8 cellular contexts compared by ENCODE assay signal in genomic region chr3:169771651-169772529, GRCh38. TPM values are rescaled to one million over a fixed set of nuclear protein-coding genes. Genes with fewer than 3 reads are reported as not detected.
DNase-seq lines count a peak whose midpoint lies in the region; ATAC-seq and FAIRE-seq lines count a peak whose summit lies in the region.

No MANE protein-coding gene starts in this region.

- peaks cover 13% of the 10 kb centered on the region for H3K79me2 ChIP-seq in mesendoderm (ENCODE audit: control insufficient read depth, insufficient read depth, low read length)

- H2BK120ac ChIP-seq in mesendoderm (ENCODE audit: low read depth, low read length), result no peak overlapping the region

- H3K27me3 ChIP-seq in HUES6 (ENCODE audit: control insufficient read depth, insufficient read depth, low read length) (no peaks in the 10 kb centered on the region), mesendoderm (ENCODE audit: insufficient read depth, low read length, poor library complexity) (no peaks in the 10 kb centered on the region)

- H4K5ac ChIP-seq in mesendoderm (ENCODE audit: low read length), result no peak overlapping the region

- H3K79me1 ChIP-seq in mesendoderm (ENCODE audit: low read length), result peaks cover 4% of the 10 kb centered on the region

- ATAC-seq in activated CD8-positive, alpha-beta memory T cell treated with anti-CD3 and anti-CD28 coated beads, Interleukin-2, amount 10 ng/mL, durations not matched to agents 7 days and 5 days, result peak; percentile 10
- ATAC-seq in GM19035 (IDR thresholded peaks at IDR 0.05; ENCODE audit: unreplicated experiment), result no peak

- CTCF ChIA-PET in activated CD8-positive, alpha-beta memory T cell treated with anti-CD3 and anti-CD28 coated beads, Interleukin-2, amount 10 ng/mL, durations not matched to agents 7 days and 5 days (lab: Charles Lee), result interaction anchor here (0.7 to 2.0 kb wide), 6 partner anchors 9 to 407 kb away, joined by 3 to 12 read pairs (median 4); no protein-coding TSS in a partner anchor

- H3K27ac ChIP-seq in HUES6 (ENCODE audit: low read depth, low read length) (peak overlapping the region; percentile 86), mesendoderm (ENCODE audit: low read depth, low read length) (peak overlapping the region; percentile 33)

- peaks cover 18% of the 10 kb centered on the region for H3K4me1 ChIP-seq in HUES6 (ENCODE audit: control insufficient read depth, insufficient read depth, low read length)
- H3K4me1 ChIP-seq in mesendoderm (ENCODE audit: control insufficient read depth, low read depth, low read length), result peaks cover 1% of the 10 kb centered on the region

- no peak overlapping the region for H4K8ac ChIP-seq in mesendoderm (ENCODE audit: low read depth, low read length)

- no peak overlapping the region for H2BK15ac ChIP-seq in mesendoderm (replicated peaks; ENCODE audit: low read depth)

- H3K9ac ChIP-seq in HUES6 (ENCODE audit: low read length), result peak overlapping the region; percentile 93
- peak overlapping the region; percentile 85 for H3K9ac ChIP-seq in mesendoderm (ENCODE audit: low read length)

- no peaks in the 10 kb centered on the region for H3K27me3 Mint-ChIP-seq in activated CD8-positive, alpha-beta memory T cell treated with anti-CD3 and anti-CD28 coated beads, Interleukin-2, amount 10 ng/mL, durations not matched to agents 7 days and 5 days

- no CpG with 5 or more reads among the region's 30 CpGs for WGBS in mesendoderm (ENCODE audit: extremely low coverage, insufficient coverage, low lambda C conversion rate)

- no peak overlapping the region for H3K4ac ChIP-seq in mesendoderm (ENCODE audit: low read depth, low read length)

- peaks cover 15% of the 10 kb centered on the region for H3K36me3 Mint-ChIP-seq in activated CD8-positive, alpha-beta memory T cell treated with anti-CD3 and anti-CD28 coated beads, Interleukin-2, amount 10 ng/mL, durations not matched to agents 7 days and 5 days

- H3K18ac ChIP-seq in mesendoderm (ENCODE audit: low read length), result peak overlapping the region; percentile 60

- no peak overlapping the region for H3K23ac ChIP-seq in mesendoderm (ENCODE audit: low read length)

- no peak overlapping the region for H2AK5ac ChIP-seq in mesendoderm (ENCODE audit: low read length)

- H3K36me3 ChIP-seq in HUES6 (ENCODE audit: control insufficient read depth, insufficient read depth, low read length) (peaks cover 22% of the 10 kb centered on the region), mesendoderm (ENCODE audit: control insufficient read depth, insufficient read depth, low read length) (no peaks in the 10 kb centered on the region)

- peak; percentile 74 for DNase-seq in NOMO-1 treated with dmso at 0.1 percent for 144 hours (lab: John Stamatoyannopoulos, UW; ENCODE audit: unreplicated experiment)
- peak; percentile 68 for DNase-seq in activated CD8-positive, alpha-beta memory T cell treated with anti-CD3 and anti-CD28 coated beads, Interleukin-2, amount 10 ng/mL, durations not matched to agents 7 days and 5 days
- DNase-seq in mesendoderm, result peak; percentile 90
- peak; percentile 31 for DNase-seq in stimulated activated CD8-positive, alpha-beta memory T cell treated with anti-CD3 and anti-CD28 coated beads, Interleukin-4, amount 100 ng/mL, for 24 hours (ENCODE audit: low read depth)

- H2BK5ac ChIP-seq in mesendoderm (ENCODE audit: low read length), result no peak overlapping the region

- no peaks in the 10 kb centered on the region for H3K9me3 ChIP-seq in HUES6 (ENCODE audit: control insufficient read depth, insufficient read depth, low read depth, low read length)

- peak; percentile 11 for FAIRE-seq in G401.6 (lab: Jason Lieb, UNC)
- FAIRE-seq in endometrium (lab: Jason Lieb, UNC), result peak; percentile 70

- peak overlapping the region; percentile 61 for H3K4me2 ChIP-seq in mesendoderm (ENCODE audit: low read length)

- peak overlapping the region; percentile 91 for H3K4me3 ChIP-seq in HUES6 (ENCODE audit: low read depth, low read length)
- peak overlapping the region; percentile 34 for H3K4me3 ChIP-seq in mesendoderm (ENCODE audit: low read length)

- H3K56ac ChIP-seq in mesendoderm (ENCODE audit: low read length), result peak overlapping the region; percentile 94

- peak overlapping the region; percentile 99 for H3K27ac Mint-ChIP-seq in activated CD8-positive, alpha-beta memory T cell treated with anti-CD3 and anti-CD28 coated beads, Interleukin-2, amount 10 ng/mL, durations not matched to agents 7 days and 5 days

- peak overlapping the region; percentile 96 for H3K4me3 Mint-ChIP-seq in activated CD8-positive, alpha-beta memory T cell treated with anti-CD3 and anti-CD28 coated beads, Interleukin-2, amount 10 ng/mL, durations not matched to agents 7 days and 5 days

- no peaks in the 10 kb centered on the region for H3K9me3 Mint-ChIP-seq in activated CD8-positive, alpha-beta memory T cell treated with anti-CD3 and anti-CD28 coated beads, Interleukin-2, amount 10 ng/mL, durations not matched to agents 7 days and 5 days (ENCODE audit: low read depth)

- peaks cover 30% of the 10 kb centered on the region for H3K4me1 Mint-ChIP-seq in activated CD8-positive, alpha-beta memory T cell treated with anti-CD3 and anti-CD28 coated beads, Interleukin-2, amount 10 ng/mL, durations not matched to agents 7 days and 5 days

RNA-seq across cellular contexts. Expression of gene MYNN, which starts 1.3 kb away (rescaled TPM):
- total RNA-seq in activated CD8-positive, alpha-beta memory T cell treated with anti-CD3 and anti-CD28 coated beads, Interleukin-2, amount 10 ng/mL, durations not matched to agents 7 days and 5 days, result 10 to 100 TPM; 15.3 to 16.9 TPM
- polyA plus RNA-seq in mesendoderm (2013, experiment 1 of 2), result 12.7 TPM
- polyA plus RNA-seq in mesendoderm (2013, experiment 2 of 2), result 12.4 TPM

RNA-seq across cellular contexts. Expression of gene ACTRT3, which starts 2.5 kb away (rescaled TPM):
- total RNA-seq in activated CD8-positive, alpha-beta memory T cell treated with anti-CD3 and anti-CD28 coated beads, Interleukin-2, amount 10 ng/mL, durations not matched to agents 7 days and 5 days, result under 1 TPM; 0.49 to 0.76 TPM
- polyA plus RNA-seq in mesendoderm (2013, experiment 1 of 2), result 4.2 TPM
- 4.0 TPM for polyA plus RNA-seq in mesendoderm (2013, experiment 2 of 2)

RNA-seq across cellular contexts. Expression of gene TERC, which starts 7.0 kb away (rescaled TPM):
- 10 to 100 TPM; 10.5 to 17.4 TPM for total RNA-seq in activated CD8-positive, alpha-beta memory T cell treated with anti-CD3 and anti-CD28 coated beads, Interleukin-2, amount 10 ng/mL, durations not matched to agents 7 days and 5 days
- polyA plus RNA-seq in mesendoderm (2013, experiment 1 of 2), result 0.84 TPM
- polyA plus RNA-seq in mesendoderm (2013, experiment 2 of 2), result 0.74 TPM

RNA-seq across cellular contexts. Expression of gene LRRIQ4, which starts 40.8 kb away (rescaled TPM):
- under 1 TPM; 0.23 to 0.35 TPM for total RNA-seq in activated CD8-positive, alpha-beta memory T cell treated with anti-CD3 and anti-CD28 coated beads, Interleukin-2, amount 10 ng/mL, durations not matched to agents 7 days and 5 days
- polyA plus RNA-seq in mesendoderm (2013, experiment 1 of 2), result 0.11 TPM
- polyA plus RNA-seq in mesendoderm (2013, experiment 2 of 2), result 0.06 TPM

RNA-seq across cellular contexts. Expression of gene LRRC34, which starts 40.8 kb away (rescaled TPM):
- total RNA-seq in activated CD8-positive, alpha-beta memory T cell treated with anti-CD3 and anti-CD28 coated beads, Interleukin-2, amount 10 ng/mL, durations not matched to agents 7 days and 5 days, result 1 to 10 TPM; 7.2 to 9.6 TPM
- 3.0 TPM for polyA plus RNA-seq in mesendoderm (2013, experiment 1 of 2)
- polyA plus RNA-seq in mesendoderm (2013, experiment 2 of 2), result 3.1 TPM

Comparison
In these comparisons a context has a peak if more than half of its experiments do, and no peak if none do; other contexts are left out.
1. DNase-seq: peak in every context shown above with its lines; median percentile 90 in mesendoderm; 74 in NOMO-1 treated with dmso at 0.1 percent for 144 hours; 68 in activated CD8-positive, alpha-beta memory T cell treated with anti-CD3 and anti-CD28 coated beads, Interleukin-2, amount 10 ng/mL, durations not matched to agents 7 days and 5 days; 31 in stimulated activated CD8-positive, alpha-beta memory T cell treated with anti-CD3 and anti-CD28 coated beads, Interleukin-4, amount 100 ng/mL, for 24 hours.